In the genomic region with DNA sequence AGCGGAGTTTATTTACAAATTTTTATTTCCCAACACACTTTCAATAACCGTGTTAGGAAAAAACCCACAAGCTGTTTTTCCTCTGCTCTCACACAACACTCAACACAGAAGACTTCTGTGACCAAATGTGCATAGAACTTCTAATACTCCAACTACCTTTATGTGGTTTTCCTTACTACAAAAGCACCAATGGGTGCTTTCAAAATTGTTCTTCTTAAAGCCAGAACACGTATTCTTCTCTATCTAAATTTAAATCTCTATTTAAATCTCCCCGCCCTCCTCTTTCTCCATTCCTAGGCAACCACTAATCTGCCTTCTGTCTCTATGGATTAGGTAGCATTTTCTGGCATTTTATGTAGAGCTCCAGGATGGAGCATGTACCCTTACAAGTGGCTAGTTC, we compare ENCODE assay signal across 29 cellular contexts.
"Had no signal": no experiment of that assay in that cellular context is flagged by ENCODE, and none has a peak within 500 bp of the region (broad histone marks: within the 10 kb centered on the region; RNA-seq: fewer than 3 reads in every experiment).

No MANE protein-coding gene starts in this region.

- H3K36me3 ChIP-seq: esophagus muscularis mucosa, gastroesophageal sphincter, heart left ventricle, prostate gland, right atrium auricular region, stomach, tibial artery had no signal

- H3K27me3 Mint-ChIP-seq: type B pancreatic cell had no signal

- H3K9me3 ChIP-seq: esophagus muscularis mucosa, gastroesophageal sphincter, heart left ventricle, mucosa of descending colon, prostate gland, right atrium auricular region, stomach, testis, tibial artery had no signal

- H3K36me3 Mint-ChIP-seq: naive B cell; stimulated activated effector memory CD8-positive, alpha-beta T cell treated with anti-CD3 and anti-CD28 coated beads, Interleukin-12 subunit alpha, Interleukin-12 subunit beta, amount 100 ng/mL, for 72 hours had no signal

- H3K4me1 ChIP-seq: esophagus muscularis mucosa, gastroesophageal sphincter, heart left ventricle, prostate gland, right atrium auricular region, stomach, testis, tibial artery had no signal

- H3K4me3 ChIP-seq: dorsolateral prefrontal cortex, esophagus muscularis mucosa, gastroesophageal sphincter, heart left ventricle, hepatocyte, mucosa of descending colon, prostate gland, right atrium auricular region, smooth muscle cell, stomach, testis, tibial artery had no signal

- H3K4me3 Mint-ChIP-seq: endodermal cell; mesothelial cell of epicardium; naive B cell; nephron; stimulated activated effector memory CD8-positive, alpha-beta T cell treated with anti-CD3 and anti-CD28 coated beads, Interleukin-12 subunit alpha, Interleukin-12 subunit beta, amount 100 ng/mL, for 72 hours; type B pancreatic cell had no signal

- H3K27ac ChIP-seq: dorsolateral prefrontal cortex, esophagus muscularis mucosa, foreskin keratinocyte, gastroesophageal sphincter, heart left ventricle, hepatocyte, prostate gland, right atrium auricular region, stomach, testis, tibial artery had no signal

- H3K27ac Mint-ChIP-seq: stimulated activated effector memory CD8-positive, alpha-beta T cell treated with anti-CD3 and anti-CD28 coated beads, Interleukin-12 subunit alpha, Interleukin-12 subunit beta, amount 100 ng/mL, for 72 hours had no signal

- H3K27me3 ChIP-seq: esophagus muscularis mucosa, foreskin keratinocyte, gastroesophageal sphincter, hepatocyte, right atrium auricular region, stomach, testis, tibial artery had no signal

- DNase-seq: dorsolateral prefrontal cortex; effector CD4-positive, alpha-beta T cell; endodermal cell; foreskin keratinocyte; heart left ventricle; kidney; mesenchymal stem cell; mucosa of descending colon; naive B cell; nucleus accumbens; stimulated activated CD4-positive, alpha-beta T cell treated with anti-CD3 and anti-CD28 coated beads, Interleukin-12 subunit alpha, Interleukin-12 subunit beta, amount 100 ng/mL, for 4 hours; stimulated activated CD4-positive, alpha-beta T cell treated with anti-CD3 and anti-CD28 coated beads, Interleukin-1b, Interleukin-23, amount 100 ng/mL, for 48 hours; stimulated activated CD4-positive, alpha-beta T cell treated with anti-CD3 and anti-CD28 coated beads, Interleukin-4, amount 100 ng/mL, for 24 hours; stimulated activated naive CD4-positive, alpha-beta T cell treated with Interleukin-2 at 50 U/mL for 16 hours; stomach; testis; tibial artery had no signal

- H3K9me3 Mint-ChIP-seq: naive B cell; stimulated activated effector memory CD8-positive, alpha-beta T cell treated with anti-CD3 and anti-CD28 coated beads, Interleukin-12 subunit alpha, Interleukin-12 subunit beta, amount 100 ng/mL, for 72 hours had no signal

- ATAC-seq: foreskin keratinocyte; gastroesophageal sphincter; heart left ventricle; left lobe of liver; mucosa of descending colon; sciatic nerve; stimulated activated effector memory CD8-positive, alpha-beta T cell treated with anti-CD3 and anti-CD28 coated beads, Interleukin-12 subunit alpha, Interleukin-12 subunit beta, amount 100 ng/mL, for 72 hours had no signal
